ENCODE assay signal across 9 cellular contexts in genomic region chr12:65822732-65823480, GRCh38. TPM values are rescaled to one million over a fixed set of nuclear protein-coding genes. Genes with fewer than 3 reads are reported as not detected.
A peak's percentile ranks its signal among the peaks of the same experiment; 100 is the strongest.
DNase-seq lines count a peak whose midpoint lies in the region; ATAC-seq, FAIRE-seq and TF ChIP-seq lines count a peak whose summit lies in the region.
"Had no signal": no experiment of that assay in that cellular context is flagged by ENCODE, and none has a peak within 500 bp of the region (broad histone marks: within the 10 kb centered on the region; RNA-seq: fewer than 3 reads in every experiment).

No MANE protein-coding gene starts in this region.

- FAIRE-seq in endothelial cell of umbilical vein (lab: Jason Lieb, UNC) = peak; percentile 33

- peaks cover 15% of the 10 kb centered on the region for H3K27me3 Mint-ChIP-seq in neural progenitor cell (ENCODE audit: insufficient read depth, low read depth)

- H3K9me3 ChIP-seq in endothelial cell of umbilical vein (replicated peaks; ENCODE audit: control insufficient read depth, insufficient read depth, low read length) = no peaks in the 10 kb centered on the region
- H3K9me3 ChIP-seq in neural progenitor cell (ENCODE audit: low read depth) = no peaks in the 10 kb centered on the region

- H3K4me3 ChIP-seq in endothelial cell of umbilical vein (replicated peaks in 1 of 3; ENCODE audit: insufficient read depth in 1 of 3, low read depth in 1 of 3, low read length in 3 of 3) (peak overlapping the region in 2 of 3 experiments; percentile 71 to 97), neural progenitor cell (peak overlapping the region; percentile 73)
- H3K4me3 ChIP-seq: BLaER1 had no signal

- CTCF ChIA-PET in endothelial cell of umbilical vein (lab: Charles Lee) = interaction anchor here (2.5 to 3.2 kb wide), 2 partner anchors 221 to 266 kb away, joined by 11 to 16 read pairs; no protein-coding TSS in a partner anchor

- peak overlapping the region; percentile 32 for H3K9ac ChIP-seq in endothelial cell of umbilical vein (replicated peaks; ENCODE audit: extremely low read depth, insufficient read depth, low read length)
- H3K9ac ChIP-seq in neural progenitor cell = no peak overlapping the region
- H3K9ac ChIP-seq: BLaER1 had no signal

- peak overlapping the region; percentile 66 for H3K4me2 ChIP-seq in endothelial cell of umbilical vein (ENCODE audit: insufficient read depth, low read length)
- H3K4me2 ChIP-seq in neural progenitor cell = peak overlapping the region; percentile 86

- peaks cover 31% of the 10 kb centered on the region for H3K4me1 Mint-ChIP-seq in neural progenitor cell

- dilution Hi-C loops in endothelial cell of umbilical vein (cut with MboI; ENCODE audit: extremely low pct_ligation_motif_present, low sequenced_read_pairs) = no loop called here

- peak overlapping the region; percentile 95 for H3K4me3 Mint-ChIP-seq in neural progenitor cell

- H4K20me1 ChIP-seq in endothelial cell of umbilical vein (replicated peaks; ENCODE audit: control insufficient read depth, extremely low read depth, insufficient read depth, low read length) = no peaks in the 10 kb centered on the region
- H4K20me1 ChIP-seq in neural progenitor cell (ENCODE audit: low read depth) = peaks cover 6% of the 10 kb centered on the region

- POLR2A ChIA-PET in endothelial cell of umbilical vein (lab: Charles Lee) = no interaction called here

- H3K27me3 ChIP-seq in endothelial cell of umbilical vein (ENCODE audit: control insufficient read depth in 2 of 2, insufficient read depth in 2 of 2, low read length in 2 of 2) (no peaks in the 10 kb centered on the region), neural progenitor cell (no peaks in the 10 kb centered on the region)

- no peaks in the 10 kb centered on the region for H3K9me3 Mint-ChIP-seq in neural progenitor cell

- H2AFZ ChIP-seq in endothelial cell of umbilical vein (ENCODE audit: low read depth, low read length) (peak overlapping the region; percentile 43), neural progenitor cell (replicated peaks) (peak overlapping the region; percentile 78)

- TF ChIP-seq CTCF in endothelial cell of umbilical vein (IDR thresholded peaks at IDR 0.05; ENCODE audit: extremely low read depth in 1 of 2, insufficient read depth in 1 of 2, low read depth in 1 of 2, low read length in 2 of 2) = no peak
- TF ChIP-seq CTCF in neural progenitor cell (IDR thresholded peaks at IDR 0.05) = no peak

- H3K36me3 Mint-ChIP-seq in neural progenitor cell = peaks cover 6% of the 10 kb centered on the region

- H3K36me3 ChIP-seq in endothelial cell of umbilical vein (ENCODE audit: control insufficient read depth in 2 of 2, extremely low read depth in 1 of 2, insufficient read depth in 2 of 2, low read length in 2 of 2) (no peaks in the 10 kb centered on the region), neural progenitor cell (no peaks in the 10 kb centered on the region)
- H3K36me3 ChIP-seq: BLaER1 had no signal

- DNase-seq in DMS 273 (lab: John Stamatoyannopoulos, UW; ENCODE audit: unreplicated experiment) = peak; percentile 0
- no peak for DNase-seq in DMS 273 treated with DMSO at 0.1 percent for 48 hours (lab: John Stamatoyannopoulos, UW)
- peak; percentile 83 for DNase-seq in NCI-H82 treated with DMSO at 0.1 percent for 48 hours (lab: John Stamatoyannopoulos, UW; ENCODE audit: unreplicated experiment)
- DNase-seq in endothelial cell of umbilical vein (ENCODE audit: low read depth, low spot score) = peak; percentile 57
- peak; percentile 88 for DNase-seq in neural progenitor cell (ENCODE audit: low spot score)
- DNase-seq in mesenteric fat pad (ENCODE audit: low spot score) = no peak

- H3K27ac Mint-ChIP-seq in neural progenitor cell = peak overlapping the region; percentile 39

- H3K4me1 ChIP-seq in endothelial cell of umbilical vein (ENCODE audit: control insufficient read depth, extremely low read depth, insufficient read depth, low read length) (peaks cover 22% of the 10 kb centered on the region), neural progenitor cell (peaks cover 25% of the 10 kb centered on the region)

- H3K27ac ChIP-seq in endothelial cell of umbilical vein (ENCODE audit: insufficient read depth, low read depth, low read length) (peak overlapping the region; percentile 71), neural progenitor cell (peak overlapping the region; percentile 89)
- H3K27ac ChIP-seq: BLaER1 had no signal

- peaks cover 52% of the 10 kb centered on the region for H3K79me2 ChIP-seq in endothelial cell of umbilical vein (ENCODE audit: control insufficient read depth, insufficient read depth, low read length)
- H3K79me2 ChIP-seq in neural progenitor cell (ENCODE audit: low read depth) = peaks cover 73% of the 10 kb centered on the region

- ATAC-seq in GM21447 (IDR thresholded peaks at IDR 0.05; ENCODE audit: unreplicated experiment) = no peak
- no peak for ATAC-seq in HG03342 (IDR thresholded peaks at IDR 0.05; ENCODE audit: unreplicated experiment)

- intact Hi-C loops in endothelial cell of umbilical vein (cut with micrococcal nuclease) = loop anchor here (1.0 to 5.0 kb wide), 4 partner anchors 44 to 267 kb away; no protein-coding TSS in a partner anchor

- peaks cover 51% of the 10 kb centered on the region for H3F3A ChIP-seq in neural progenitor cell (ENCODE audit: low read depth)

- H3K9me1 ChIP-seq in endothelial cell of umbilical vein (replicated peaks; ENCODE audit: control insufficient read depth, extremely low read depth, insufficient read depth, low read length) = no peaks in the 10 kb centered on the region

- no TSS peak for BruUV-seq in endothelial cell of umbilical vein (replicated peaks; lab: Mats Ljungman, UMichigan)

- no peak for TF ChIP-seq POLR2A in endothelial cell of umbilical vein (IDR thresholded peaks at IDR 0.05; ENCODE audit: low read depth, low read length)

TF ChIP-seq in endothelial cell of umbilical vein, 7 proteins besides CTCF, POLR2A, EP300 and RAD21:
- TF ChIP-seq JUN (IDR thresholded peaks at IDR 0.05; ENCODE audit: borderline replicate concordance, insufficient read depth, insufficient read length, low read depth) = no peak
- TF ChIP-seq MAX (IDR thresholded peaks at IDR 0.05; ENCODE audit: insufficient read depth, insufficient read length) = no peak
- no peak for TF ChIP-seq POLR2AphosphoS5 (IDR thresholded peaks at IDR 0.05; ENCODE audit: insufficient read depth, low read depth, low read length)
- no peak for TF ChIP-seq FOS (IDR thresholded peaks at IDR 0.05; ENCODE audit: borderline replicate concordance, insufficient read depth, low read length)
- peak; percentile 58 for TF ChIP-seq GATA2 (IDR thresholded peaks at IDR 0.05; ENCODE audit: insufficient read depth, insufficient read length, low read depth, low read length)
- TF ChIP-seq EZH2 (IDR thresholded peaks at IDR 0.05; ENCODE audit: borderline replicate concordance, low read depth, low read length, severe bottlenecking) = no peak
TF ChIP-seq in endothelial cell of umbilical vein: peak in this region for 1.

RNA-seq across cellular contexts. Expression of gene HMGA2, which starts 1.4 kb away (rescaled TPM):
- total RNA-seq in endothelial cell of umbilical vein = 85.4 and 89.0 TPM in 2 replicates
- 13.1 and 13.2 TPM in 2 replicates for polyA plus RNA-seq in endothelial cell of umbilical vein
- 15.1 and 16.6 TPM in 2 replicates for polyA plus RNA-seq in endothelial cell of umbilical vein (2011; cell fraction: cytosol; rRNA removed)
- polyA plus RNA-seq in endothelial cell of umbilical vein (2011; cell fraction: nucleus; rRNA removed) = 23.5 and 41.4 TPM in 2 replicates
- polyA plus RNA-seq in endothelial cell of umbilical vein (2012) = 66.9 and 114 TPM in 2 replicates
- 17.1 and 23.8 TPM in 2 replicates for polyA minus RNA-seq in endothelial cell of umbilical vein
- 0.61 TPM for polyA minus RNA-seq in endothelial cell of umbilical vein (2011; cell fraction: cytosol; rRNA and poly(A)+ RNA removed)
- 85.2 and 99.1 TPM in 2 replicates for polyA minus RNA-seq in endothelial cell of umbilical vein (2011; cell fraction: nucleus; rRNA and poly(A)+ RNA removed)
- total RNA-seq in neural progenitor cell (ENCODE audit: low replicate concordance) = 136 and 200 TPM in 2 replicates
- not detected for total RNA-seq in mesenteric fat pad

Comparison
In these comparisons a context has a peak if more than half of its experiments do, and no peak if none do; other contexts are left out.
1. DNase-seq: peak in DMS 273 (single experiment), NCI-H82 treated with DMSO at 0.1 percent for 48 hours (single experiment), endothelial cell of umbilical vein (single experiment) and neural progenitor cell (single experiment); none in DMS 273 treated with DMSO at 0.1 percent for 48 hours (single experiment) and mesenteric fat pad (single experiment).
2. RNA of gene HMGA2, which starts 1.4 kb away (total RNA-seq): 136 to 200 TPM in neural progenitor cell and 85.4 to 89.0 TPM in endothelial cell of umbilical vein; not detected in mesenteric fat pad (single experiment); every median in the first group is over 10 times any median in the second.